ENCODE assay signal across 25 cellular contexts in genomic region chrX:20531667-20532066, GRCh38.
DNase-seq lines count a peak whose midpoint lies in the region; ATAC-seq, FAIRE-seq and TF ChIP-seq lines count a peak whose summit lies in the region.
"Had no signal": no experiment of that assay in that cellular context is flagged by ENCODE, and none has a peak within 500 bp of the region (broad histone marks: within the 10 kb centered on the region; RNA-seq: fewer than 3 reads in every experiment).

No MANE protein-coding gene starts in this region.

- no peak overlapping the region for H3K4me3 Mint-ChIP-seq in astrocyte (ENCODE audit: unreplicated experiment)
- H3K4me3 Mint-ChIP-seq in nephron progenitor cell = no peak overlapping the region
- H3K4me3 Mint-ChIP-seq: CD4-positive, alpha-beta memory T cell had no signal

- 0 out of 2 replicates have a peak, but pooled peaks cover 5% of the 10 kb centered on the region for H3F3A ChIP-seq in GM23248 (ENCODE audit: insufficient read depth)

- DNase-seq in AG09309 (ENCODE audit: low read depth) (peak; percentile 7), GM23248 (peak; percentile 50), astrocyte (ENCODE audit: low read depth) (no peak), fibroblast of pulmonary artery (ENCODE audit: low read depth) (peak; percentile 45), aorta (no peak), nephron progenitor cell (no peak), Ammon's horn (ENCODE audit: low spot score) (no peak), GM19238 (ENCODE audit: insufficient read length, low spot score) (no peak)
- DNase-seq: Caco-2; CD4-positive, alpha-beta memory T cell; DND-41; GOT3; MM.1S; NCI-H1092 treated with DMSO at 0.1 percent for 48 hours; NCI-H1436 treated with DMSO at 0.1 percent for 48 hours; NCI-H2029; NCI-H2171 treated with DMSO at 0.1 percent for 48 hours; SJCRH30 had no signal

- 5 to 14% methylated on average over 4 of the region's 4 CpGs for WGBS in GM23248 (ENCODE audit: low coverage in 1 of 2, low lambda C conversion rate in 2 of 2, missing lambda C conversion rate in 2 of 2), 2 experiments
- WGBS in aorta, 2 donors = 65 to 74% methylated on average over 4 of the region's 4 CpGs

- FAIRE-seq in astrocyte (lab: Jason Lieb, UNC) = peak; percentile 82
- FAIRE-seq: A204.1, G401.6, GM18507, K562, RCC 7860 had no signal

- H3K4me1 ChIP-seq in GM23248 (ENCODE audit: insufficient read depth) (peaks cover 19% of the 10 kb centered on the region), astrocyte (ENCODE audit: insufficient read depth, low read length) (peaks cover 9% of the 10 kb centered on the region), aorta (ENCODE audit: control insufficient read depth in 1 of 2, insufficient read depth in 2 of 2, low read length in 2 of 2) (peaks cover 0 to 5% of the 10 kb centered on the region in 2 donors)

- H3K27me3 ChIP-seq in GM23248 (replicated peaks; ENCODE audit: insufficient read depth) (no peaks in the 10 kb centered on the region), astrocyte (ENCODE audit: insufficient read depth, low read length) (no peaks in the 10 kb centered on the region), aorta (ENCODE audit: control insufficient read depth in 1 of 2, insufficient read depth in 2 of 2, low read length in 1 of 2) (no peaks in the 10 kb centered on the region)
- H3K27me3 ChIP-seq: BLaER1, SJCRH30 had no signal

- H2AFZ ChIP-seq in GM23248 = no peak overlapping the region
- H2AFZ ChIP-seq in astrocyte (ENCODE audit: low read depth, low read length) = no peak overlapping the region

- H3K4me2 ChIP-seq in GM23248 (ENCODE audit: unreplicated experiment) (no peak overlapping the region), astrocyte (ENCODE audit: low read length) (no peak overlapping the region)

- H3K4me1 Mint-ChIP-seq in astrocyte (ENCODE audit: low read depth, unreplicated experiment) (peaks cover 18% of the 10 kb centered on the region), nephron progenitor cell (peaks cover 38% of the 10 kb centered on the region)

- in situ Hi-C loops in GM23248 (cut with MboI) = loop anchor here (10.0 to 25.0 kb wide), 2 partner anchors 831 to 943 kb away; partner anchors contain the start of gene CNKSR2

- H4K20me1 ChIP-seq in GM23248 (ENCODE audit: insufficient read depth) (no peaks in the 10 kb centered on the region), astrocyte (ENCODE audit: insufficient read depth, low read length) (no peaks in the 10 kb centered on the region)
- H4K20me1 ChIP-seq: BLaER1 had no signal

- H3K36me3 Mint-ChIP-seq in astrocyte (ENCODE audit: low read depth, unreplicated experiment) = no peaks in the 10 kb centered on the region
- no peaks in the 10 kb centered on the region for H3K36me3 Mint-ChIP-seq in nephron progenitor cell (ENCODE audit: low read depth)
- H3K36me3 Mint-ChIP-seq: CD4-positive, alpha-beta memory T cell had no signal

- H3K9ac ChIP-seq in GM23248 (no peak overlapping the region), astrocyte (ENCODE audit: low read length) (no peak overlapping the region)
- H3K9ac ChIP-seq: BLaER1 had no signal

- H3K9me2 ChIP-seq in GM23248 (ENCODE audit: insufficient read depth) = no peaks in the 10 kb centered on the region

- peaks cover 2% of the 10 kb centered on the region for H3K9me3 Mint-ChIP-seq in astrocyte (ENCODE audit: unreplicated experiment)
- H3K9me3 Mint-ChIP-seq in nephron progenitor cell = no peaks in the 10 kb centered on the region

- ATAC-seq in aorta (ENCODE audit: low FRiP score) = no peak
- ATAC-seq: HCT116, K562 had no signal

- H3K27me3 Mint-ChIP-seq in astrocyte (ENCODE audit: low read depth, unreplicated experiment) (no peaks in the 10 kb centered on the region), nephron progenitor cell (ENCODE audit: low read depth, poor library complexity) (peaks cover 3% of the 10 kb centered on the region)

- H3K27ac Mint-ChIP-seq in astrocyte (ENCODE audit: unreplicated experiment) = no peak overlapping the region
- H3K27ac Mint-ChIP-seq in nephron progenitor cell = no peak overlapping the region
- H3K27ac Mint-ChIP-seq: CD4-positive, alpha-beta memory T cell had no signal

- intact Hi-C loops in aorta (cut with DNase I) = no loop called here

- no peak for TF ChIP-seq CTCF in AG09309 (IDR thresholded peaks at IDR 0.05; ENCODE audit: control insufficient read depth, insufficient read depth, low read depth, low read length, missing control alignments)
- no peak for TF ChIP-seq CTCF in astrocyte (IDR thresholded peaks at IDR 0.05; ENCODE audit: insufficient read depth, low read depth, low read length)
- TF ChIP-seq CTCF in fibroblast of pulmonary artery (IDR thresholded peaks at IDR 0.05; ENCODE audit: low read length, missing control alignments) = no peak
- no peak for TF ChIP-seq CTCF in nephron progenitor cell (IDR thresholded peaks at IDR 0.05)

- no peaks in the 10 kb centered on the region for H3K9me3 ChIP-seq in GM23248 (ENCODE audit: low read depth)
- H3K9me3 ChIP-seq in astrocyte (ENCODE audit: insufficient read depth, low read depth, low read length) = no peaks in the 10 kb centered on the region
- H3K9me3 ChIP-seq in aorta (ENCODE audit: control insufficient read depth, low read length) = no peaks in the 10 kb centered on the region
- H3K9me3 ChIP-seq: BLaER1, Caco-2, SJCRH30 had no signal

- H3K4me3 ChIP-seq in AG09309 (ENCODE audit: control insufficient read depth, low read depth, low read length) = no peak overlapping the region
- no peak overlapping the region for H3K4me3 ChIP-seq in GM23248
- no peak overlapping the region for H3K4me3 ChIP-seq in astrocyte (ENCODE audit: insufficient read depth, low read depth, low read length)
- H3K4me3 ChIP-seq in fibroblast of pulmonary artery (replicated peaks; ENCODE audit: low read depth, low read length) = no peak overlapping the region
- no peak overlapping the region for H3K4me3 ChIP-seq in aorta (ENCODE audit: low read length in 2 of 2)
- H3K4me3 ChIP-seq: BLaER1, K562, SJCRH30 had no signal

- H3K36me3 ChIP-seq in GM23248 (ENCODE audit: low read depth) (no peaks in the 10 kb centered on the region), astrocyte (ENCODE audit: insufficient read depth, low read length) (no peaks in the 10 kb centered on the region), aorta (ENCODE audit: control insufficient read depth in 1 of 2, insufficient read depth in 2 of 2, low read length in 1 of 2) (no peaks in the 10 kb centered on the region)
- H3K36me3 ChIP-seq: BLaER1, SJCRH30 had no signal

- H3K27ac ChIP-seq in GM23248 (no peak overlapping the region), astrocyte (ENCODE audit: low read depth, low read length) (no peak overlapping the region), aorta (ENCODE audit: low read depth in 1 of 2, low read length in 2 of 2) (no peak overlapping the region)
- H3K27ac ChIP-seq: BLaER1, SJCRH30 had no signal

- H3K79me2 ChIP-seq in GM23248 (ENCODE audit: insufficient read depth) (no peaks in the 10 kb centered on the region), astrocyte (ENCODE audit: insufficient read depth, low read length) (no peaks in the 10 kb centered on the region)

Comparison
In these comparisons a context has a peak if more than half of its experiments do, and no peak if none do; other contexts are left out.
1. DNase-seq: peak in AG09309 (single experiment), GM23248 (single experiment) and fibroblast of pulmonary artery (single experiment); none in astrocyte (single experiment), aorta (0 of 2), nephron progenitor cell (single experiment), Ammon's horn (single experiment) and GM19238 (single experiment).